In genomic region chr3:180332608-180333007, GRCh38 we compare ENCODE assay signal across 17 cellular contexts.
DNase-seq lines count a peak whose midpoint lies in the region; ATAC-seq and TF ChIP-seq lines count a peak whose summit lies in the region.
"Had no signal": no experiment of that assay in that cellular context is flagged by ENCODE, and none has a peak within 500 bp of the region (broad histone marks: within the 10 kb centered on the region; RNA-seq: fewer than 3 reads in every experiment).

No MANE protein-coding gene starts in this region.

- DNase-seq in Ammon's horn (ENCODE audit: low spot score): no peak
- DNase-seq in EL: no peak
- no peak for DNase-seq in uterus
- DNase-seq in NCI-H1930 (lab: John Stamatoyannopoulos, UW): no peak
- DNase-seq: activated B cell treated with CpG ODN at 0.5 μM for 24 hours; BE2C; effector memory CD8-positive, alpha-beta T cell; gastrocnemius medialis; IMR-90; NCI-H82; stimulated activated CD4-positive, alpha-beta T cell treated with anti-CD3 and anti-CD28 coated beads, Interleukin-2, amount 100 ng/mL, for 48 hours; stimulated activated naive CD4-positive, alpha-beta T cell treated with Interleukin-2 at 50 U/mL for 16 hours had no signal

- H3K36me3 ChIP-seq in uterus: no peaks in the 10 kb centered on the region
- H3K36me3 ChIP-seq: BE2C, gastrocnemius medialis had no signal

- TF ChIP-seq POLR2A in uterus (IDR thresholded peaks at IDR 0.05): no peak

- TF ChIP-seq CTCF in uterus (IDR thresholded peaks at IDR 0.05): no peak

- no peak overlapping the region for H3K4me3 ChIP-seq in uterus
- H3K4me3 ChIP-seq: gastrocnemius medialis, SK-N-MC had no signal

- ATAC-seq in GM18519 (IDR thresholded peaks at IDR 0.05; ENCODE audit: low FRiP score, unreplicated experiment): peak; percentile 61
- ATAC-seq in GM21360 (IDR thresholded peaks at IDR 0.05; ENCODE audit: unreplicated experiment): peak; percentile 50
- ATAC-seq in HG02884 (IDR thresholded peaks at IDR 0.05; ENCODE audit: unreplicated experiment): peak; percentile 62
- ATAC-seq in HG03457 (IDR thresholded peaks at IDR 0.05; ENCODE audit: unreplicated experiment): peak; percentile 43
- ATAC-seq: effector memory CD8-positive, alpha-beta T cell; gastrocnemius medialis had no signal

- no peaks in the 10 kb centered on the region for H3K9me3 ChIP-seq in uterus
- H3K9me3 ChIP-seq: BE2C, gastrocnemius medialis had no signal

- no peaks in the 10 kb centered on the region for H3K4me1 ChIP-seq in uterus
- H3K4me1 ChIP-seq: BE2C, gastrocnemius medialis had no signal

- H3K27me3 ChIP-seq in uterus: no peaks in the 10 kb centered on the region
- H3K27me3 ChIP-seq: BE2C, gastrocnemius medialis had no signal

- H3K27ac ChIP-seq in uterus: no peak overlapping the region
- H3K27ac ChIP-seq: gastrocnemius medialis, SK-N-MC had no signal

- intact Hi-C loops in uterus (cut with DNase I; ENCODE audit: low total_unique reads): no loop called here
